Comparison of ENCODE assay signal across 1 cellular context in the genomic region with DNA sequence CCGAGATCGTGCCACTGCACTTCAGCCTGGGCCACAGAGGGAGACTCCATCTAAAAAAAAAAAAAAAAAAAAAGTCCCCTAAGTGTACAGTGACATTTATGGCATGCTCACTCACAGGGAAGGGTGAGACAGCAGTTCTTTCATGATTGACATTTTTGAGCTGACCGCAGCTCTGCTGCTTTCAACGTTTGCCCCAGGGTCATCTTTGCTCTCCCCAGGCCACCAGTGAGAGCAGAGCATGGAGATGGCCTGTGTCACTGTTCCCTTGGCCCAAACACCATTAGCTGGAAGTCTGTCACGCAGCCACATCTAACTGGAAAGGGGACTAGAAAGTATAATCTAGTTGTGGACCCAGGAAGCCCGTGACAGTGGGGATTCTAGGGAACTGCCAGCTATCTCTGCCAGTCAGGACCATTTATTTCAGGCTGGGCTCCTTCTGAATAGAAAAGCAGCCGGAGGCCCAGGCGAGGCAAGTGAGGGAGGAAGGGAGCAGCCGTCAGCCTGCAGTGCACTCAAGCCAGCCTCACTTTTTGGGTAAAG.
TF ChIP-seq lines count a peak whose summit lies in the region.

No MANE protein-coding gene starts in this region.

TF ChIP-seq in K562, 482 proteins besides CTCF, POLR2A, EP300 and RAD21 (continued from another document and continues in another):
- TF ChIP-seq EP400 (IDR thresholded peaks at IDR 0.05): peak; percentile 49; the same call in 1 of the 2 replicates
- TF ChIP-seq, protein P1, sequence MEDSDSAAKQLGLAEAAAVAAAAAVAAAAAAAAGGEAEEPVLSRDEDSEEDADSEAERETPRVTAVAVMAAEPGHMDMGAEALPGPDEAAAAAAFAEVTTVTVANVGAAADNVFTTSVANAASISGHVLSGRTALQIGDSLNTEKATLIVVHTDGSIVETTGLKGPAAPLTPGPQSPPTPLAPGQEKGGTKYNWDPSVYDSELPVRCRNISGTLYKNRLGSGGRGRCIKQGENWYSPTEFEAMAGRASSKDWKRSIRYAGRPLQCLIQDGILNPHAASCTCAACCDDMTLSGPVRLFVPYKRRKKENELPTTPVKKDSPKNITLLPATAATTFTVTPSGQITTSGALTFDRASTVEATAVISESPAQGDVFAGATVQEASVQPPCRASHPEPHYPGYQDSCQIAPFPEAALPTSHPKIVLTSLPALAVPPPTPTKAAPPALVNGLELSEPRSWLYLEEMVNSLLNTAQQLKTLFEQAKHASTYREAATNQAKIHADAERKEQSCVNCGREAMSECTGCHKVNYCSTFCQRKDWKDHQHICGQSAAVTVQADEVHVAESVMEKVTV (CRISPR knock-in tag; IDR thresholded peaks at IDR 0.05): no peak
- no peak for TF ChIP-seq TRIM28 (IDR thresholded peaks at IDR 0.05)
- no peak for TF ChIP-seq SMC3 (conservative IDR thresholded peaks at IDR 0.05; ENCODE audit: insufficient read depth, low read depth, low read length)
- 0 out of 2 replicates have a peak, but pooled peaks have one; percentile 28 for TF ChIP-seq ZBTB17 (CRISPR knock-in tag; IDR thresholded peaks at IDR 0.05)
- TF ChIP-seq ZBTB33 (CRISPR knock-in tag; IDR thresholded peaks at IDR 0.05): peak; percentile 47; the same call in 1 of the 2 replicates
- no peak for TF ChIP-seq XRCC5 (IDR thresholded peaks at IDR 0.05; ENCODE audit: low read depth, low read length)
- 0 out of 2 replicates have a peak, but pooled peaks have one; percentile 34 for TF ChIP-seq NFIC (IDR thresholded peaks at IDR 0.05)
- TF ChIP-seq SMARCA4 (IDR thresholded peaks at IDR 0.05): no peak; the same call in 1 of the 2 replicates
- no peak for TF ChIP-seq ASH1L (IDR thresholded peaks at IDR 0.05; ENCODE audit: borderline replicate concordance, low read depth, partially characterized antibody)
- TF ChIP-seq ZNF316 (IDR thresholded peaks at IDR 0.05): peak; percentile 95
- TF ChIP-seq MCM3 (IDR thresholded peaks at IDR 0.05): no peak
- no peak for TF ChIP-seq ZBTB43 (CRISPR knock-in tag; IDR thresholded peaks at IDR 0.05)
- no peak for TF ChIP-seq SMARCB1 (IDR thresholded peaks at IDR 0.05; ENCODE audit: insufficient read length, low read depth)
- peak; percentile 96 for TF ChIP-seq PKNOX1 (IDR thresholded peaks at IDR 0.05)
- no peak for TF ChIP-seq DNMT1 (IDR thresholded peaks at IDR 0.05)
- no peak for TF ChIP-seq RBM25 (IDR thresholded peaks at IDR 0.05; ENCODE audit: low read depth, low read length, severe bottlenecking)
- peak; percentile 71; the same call in 1 of the 2 replicates for TF ChIP-seq NFRKB (IDR thresholded peaks at IDR 0.05; ENCODE audit: low read depth)
- TF ChIP-seq, protein P2, sequence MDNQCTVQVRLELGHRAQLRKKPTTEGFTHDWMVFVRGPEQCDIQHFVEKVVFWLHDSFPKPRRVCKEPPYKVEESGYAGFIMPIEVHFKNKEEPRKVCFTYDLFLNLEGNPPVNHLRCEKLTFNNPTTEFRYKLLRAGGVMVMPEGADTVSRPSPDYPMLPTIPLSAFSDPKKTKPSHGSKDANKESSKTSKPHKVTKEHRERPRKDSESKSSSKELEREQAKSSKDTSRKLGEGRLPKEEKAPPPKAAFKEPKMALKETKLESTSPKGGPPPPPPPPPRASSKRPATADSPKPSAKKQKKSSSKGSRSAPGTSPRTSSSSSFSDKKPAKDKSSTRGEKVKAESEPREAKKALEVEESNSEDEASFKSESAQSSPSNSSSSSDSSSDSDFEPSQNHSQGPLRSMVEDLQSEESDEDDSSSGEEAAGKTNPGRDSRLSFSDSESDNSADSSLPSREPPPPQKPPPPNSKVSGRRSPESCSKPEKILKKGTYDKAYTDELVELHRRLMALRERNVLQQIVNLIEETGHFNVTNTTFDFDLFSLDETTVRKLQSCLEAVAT (IDR thresholded peaks at IDR 0.05): peak in 1 of 2 experiments; percentile 90; a peak in 2 of 4 replicates
- TF ChIP-seq ZNF766 (CRISPR knock-in tag; conservative IDR thresholded peaks at IDR 0.05): 0 out of 2 replicates have a peak, but pooled peaks have one; percentile 37
- no peak for TF ChIP-seq RAD51 (IDR thresholded peaks at IDR 0.05; ENCODE audit: borderline replicate concordance, low read depth)
- TF ChIP-seq SMAD2 (IDR thresholded peaks at IDR 0.05; ENCODE audit: low read depth, low read length): no peak
- no peak for TF ChIP-seq ZNF77 (CRISPR knock-in tag; IDR thresholded peaks at IDR 0.05)
- TF ChIP-seq FOXK1 (CRISPR knock-in tag; IDR thresholded peaks at IDR 0.05; ENCODE audit: borderline replicate concordance): peak; percentile 60; the same call in 1 of the 2 replicates
- TF ChIP-seq HDGF (IDR thresholded peaks at IDR 0.05): no peak
- TF ChIP-seq KHSRP (IDR thresholded peaks at IDR 0.05): no peak
- TF ChIP-seq PHF21A (IDR thresholded peaks at IDR 0.05; ENCODE audit: borderline replicate concordance, low read depth): no peak
- TF ChIP-seq TRIM25 (IDR thresholded peaks at IDR 0.05; ENCODE audit: borderline replicate concordance): no peak
- TF ChIP-seq ZNF79 (CRISPR knock-in tag; IDR thresholded peaks at IDR 0.05; ENCODE audit: low read depth): no peak
- TF ChIP-seq ERF (CRISPR knock-in tag; IDR thresholded peaks at IDR 0.05): peak; percentile 23; the same call in 1 of the 2 replicates
- TF ChIP-seq SAFB2 (IDR thresholded peaks at IDR 0.05; ENCODE audit: borderline replicate concordance, low read depth, low read length, severe bottlenecking): no peak
- no peak for TF ChIP-seq ZNF655 (CRISPR knock-in tag; IDR thresholded peaks at IDR 0.05)
- TF ChIP-seq ZNF197 (CRISPR knock-in tag; IDR thresholded peaks at IDR 0.05; ENCODE audit: low read depth): no peak
- TF ChIP-seq ELF1 (tag; IDR thresholded peaks at IDR 0.05): no peak
- no peak for TF ChIP-seq ZNF586 (CRISPR knock-in tag; conservative IDR thresholded peaks at IDR 0.05)
- TF ChIP-seq, protein P3, sequence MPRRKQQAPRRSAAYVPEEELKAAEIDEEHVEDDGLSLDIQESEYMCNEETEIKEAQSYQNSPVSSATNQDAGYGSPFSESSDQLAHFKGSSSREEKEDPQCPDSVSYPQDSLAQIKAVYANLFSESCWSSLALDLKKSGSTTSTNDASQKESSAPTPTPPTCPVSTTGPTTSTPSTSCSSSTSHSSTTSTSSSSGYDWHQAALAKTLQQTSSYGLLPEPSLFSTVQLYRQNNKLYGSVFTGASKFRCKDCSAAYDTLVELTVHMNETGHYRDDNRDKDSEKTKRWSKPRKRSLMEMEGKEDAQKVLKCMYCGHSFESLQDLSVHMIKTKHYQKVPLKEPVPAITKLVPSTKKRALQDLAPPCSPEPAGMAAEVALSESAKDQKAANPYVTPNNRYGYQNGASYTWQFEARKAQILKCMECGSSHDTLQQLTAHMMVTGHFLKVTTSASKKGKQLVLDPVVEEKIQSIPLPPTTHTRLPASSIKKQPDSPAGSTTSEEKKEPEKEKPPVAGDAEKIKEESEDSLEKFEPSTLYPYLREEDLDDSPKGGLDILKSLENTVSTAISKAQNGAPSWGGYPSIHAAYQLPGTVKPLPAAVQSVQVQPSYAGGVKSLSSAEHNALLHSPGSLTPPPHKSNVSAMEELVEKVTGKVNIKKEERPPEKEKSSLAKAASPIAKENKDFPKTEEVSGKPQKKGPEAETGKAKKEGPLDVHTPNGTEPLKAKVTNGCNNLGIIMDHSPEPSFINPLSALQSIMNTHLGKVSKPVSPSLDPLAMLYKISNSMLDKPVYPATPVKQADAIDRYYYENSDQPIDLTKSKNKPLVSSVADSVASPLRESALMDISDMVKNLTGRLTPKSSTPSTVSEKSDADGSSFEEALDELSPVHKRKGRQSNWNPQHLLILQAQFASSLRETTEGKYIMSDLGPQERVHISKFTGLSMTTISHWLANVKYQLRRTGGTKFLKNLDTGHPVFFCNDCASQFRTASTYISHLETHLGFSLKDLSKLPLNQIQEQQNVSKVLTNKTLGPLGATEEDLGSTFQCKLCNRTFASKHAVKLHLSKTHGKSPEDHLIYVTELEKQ (CRISPR knock-in tag; IDR thresholded peaks at IDR 0.05): no peak
- TF ChIP-seq, protein P4, sequence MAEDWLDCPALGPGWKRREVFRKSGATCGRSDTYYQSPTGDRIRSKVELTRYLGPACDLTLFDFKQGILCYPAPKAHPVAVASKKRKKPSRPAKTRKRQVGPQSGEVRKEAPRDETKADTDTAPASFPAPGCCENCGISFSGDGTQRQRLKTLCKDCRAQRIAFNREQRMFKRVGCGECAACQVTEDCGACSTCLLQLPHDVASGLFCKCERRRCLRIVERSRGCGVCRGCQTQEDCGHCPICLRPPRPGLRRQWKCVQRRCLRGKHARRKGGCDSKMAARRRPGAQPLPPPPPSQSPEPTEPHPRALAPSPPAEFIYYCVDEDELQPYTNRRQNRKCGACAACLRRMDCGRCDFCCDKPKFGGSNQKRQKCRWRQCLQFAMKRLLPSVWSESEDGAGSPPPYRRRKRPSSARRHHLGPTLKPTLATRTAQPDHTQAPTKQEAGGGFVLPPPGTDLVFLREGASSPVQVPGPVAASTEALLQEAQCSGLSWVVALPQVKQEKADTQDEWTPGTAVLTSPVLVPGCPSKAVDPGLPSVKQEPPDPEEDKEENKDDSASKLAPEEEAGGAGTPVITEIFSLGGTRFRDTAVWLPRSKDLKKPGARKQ (CRISPR knock-in tag; IDR thresholded peaks at IDR 0.05): no peak
- TF ChIP-seq TEAD4 (IDR thresholded peaks at IDR 0.05; ENCODE audit: low read length): peak; percentile 27; the same call in 1 of the 2 replicates
- no peak for TF ChIP-seq TEAD4 (CRISPR knock-in tag; IDR thresholded peaks at IDR 0.05; ENCODE audit: borderline replicate concordance)
- TF ChIP-seq, protein P5, sequence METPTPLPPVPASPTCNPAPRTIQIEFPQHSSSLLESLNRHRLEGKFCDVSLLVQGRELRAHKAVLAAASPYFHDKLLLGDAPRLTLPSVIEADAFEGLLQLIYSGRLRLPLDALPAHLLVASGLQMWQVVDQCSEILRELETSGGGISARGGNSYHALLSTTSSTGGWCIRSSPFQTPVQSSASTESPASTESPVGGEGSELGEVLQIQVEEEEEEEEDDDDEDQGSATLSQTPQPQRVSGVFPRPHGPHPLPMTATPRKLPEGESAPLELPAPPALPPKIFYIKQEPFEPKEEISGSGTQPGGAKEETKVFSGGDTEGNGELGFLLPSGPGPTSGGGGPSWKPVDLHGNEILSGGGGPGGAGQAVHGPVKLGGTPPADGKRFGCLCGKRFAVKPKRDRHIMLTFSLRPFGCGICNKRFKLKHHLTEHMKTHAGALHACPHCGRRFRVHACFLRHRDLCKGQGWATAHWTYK (CRISPR knock-in tag; IDR thresholded peaks at IDR 0.05): peak; percentile 55; the same call in 1 of the 2 replicates
